Comparison of ENCODE assay signal across 12 cellular contexts in genomic region chr17:73194514-73195222, GRCh38. TPM values are rescaled to one million over a fixed set of nuclear protein-coding genes. Genes with fewer than 3 reads are reported as not detected.
DNase-seq lines count a peak whose midpoint lies in the region; ATAC-seq, FAIRE-seq and TF ChIP-seq lines count a peak whose summit lies in the region.
"Had no signal": no experiment of that assay in that cellular context is flagged by ENCODE, and none has a peak within 500 bp of the region (broad histone marks: within the 10 kb centered on the region; RNA-seq: fewer than 3 reads in every experiment).

No MANE protein-coding gene starts in this region.

- TF ChIP-seq POLR2A in HepG2 (IDR thresholded peaks at IDR 0.05; ENCODE audit: insufficient read depth in 1 of 2, low read depth in 2 of 2, low read length in 2 of 2) (no peak), right lobe of liver (IDR thresholded peaks at IDR 0.05) (no peak), GM12892 (IDR thresholded peaks at IDR 0.05; ENCODE audit: low read depth, low read length) (no peak)

- H3K36me3 ChIP-seq in HepG2 (replicated peaks in 1 of 2; ENCODE audit: control insufficient read depth in 1 of 2, insufficient read depth in 2 of 2, low read length in 2 of 2) (peaks cover 20 to 40% of the 10 kb centered on the region in 2 experiments), right lobe of liver (peaks cover 3 to 34% (median 15%) of the 10 kb centered on the region in 4 donors)

- H3K4me1 ChIP-seq in HepG2 (ENCODE audit: insufficient read depth, low read length) (peaks cover 47% of the 10 kb centered on the region), right lobe of liver (peaks cover 0 to 8% (median 4%) of the 10 kb centered on the region in 4 donors)

- intact Hi-C loops in HepG2 (cut with micrococcal nuclease; ENCODE audit: unreplicated experiment) (no loop called here), right lobe of liver (cut with DNase I) (loop anchor here in 1 of 2 donors (5.0 kb wide), 1 partner anchor 38 kb away; a partner anchor contains a TSS)

- in situ Hi-C loops in HepG2 (cut with HindIII; ENCODE audit: extremely low pct_ligation_motif_present, low pct_unique_long_range_greater_than_20kb): loop anchor here (5.0 to 10.0 kb wide), 2 partner anchors 38 to 620 kb away; a partner anchor contains a TSS

- peak overlapping the region; percentile 19; the same call in 1 of the 2 replicates for H3K4me2 ChIP-seq in HepG2 (ENCODE audit: low read depth, low read length)

- no peak for ATAC-seq in HepG2
- ATAC-seq in right lobe of liver: no peak
- no peak for ATAC-seq in GM18867 (IDR thresholded peaks at IDR 0.05; ENCODE audit: unreplicated experiment)

- H3K27me3 ChIP-seq in HepG2 (ENCODE audit: control insufficient read depth in 1 of 2, insufficient read depth in 2 of 2, low read length in 2 of 2) (no peaks in the 10 kb centered on the region; a peak in 1 of 5 replicates), right lobe of liver (no peaks in the 10 kb centered on the region)
- H3K27me3 ChIP-seq: thyroid gland had no signal

- TF ChIP-seq EP300 in HepG2 (IDR thresholded peaks at IDR 0.05; ENCODE audit: low read depth in 2 of 2, low read length in 2 of 2) (no peak), HepG2 (CRISPR knock-in tag; IDR thresholded peaks at IDR 0.05; ENCODE audit: borderline replicate concordance) (no peak)

- peak overlapping the region; percentile 27; the same call in 1 of the 2 replicates for H3K9ac ChIP-seq in HepG2 (ENCODE audit: insufficient read depth, low read depth, low read length)

- H3K27me3 Mint-ChIP-seq in activated CD4-positive, alpha-beta memory T cell treated with anti-CD3 and anti-CD28 coated beads, Interleukin-2, amount 10 ng/mL, durations not matched to agents 7 days and 5 days: no peaks in the 10 kb centered on the region
- no peaks in the 10 kb centered on the region for H3K27me3 Mint-ChIP-seq in type B pancreatic cell

- peaks cover 35% of the 10 kb centered on the region for H3K4me1 Mint-ChIP-seq in activated CD4-positive, alpha-beta memory T cell treated with anti-CD3 and anti-CD28 coated beads, Interleukin-2, amount 10 ng/mL, durations not matched to agents 7 days and 5 days
- peaks cover 21% of the 10 kb centered on the region for H3K4me1 Mint-ChIP-seq in type B pancreatic cell (ENCODE audit: unreplicated experiment)

- H3K27ac ChIP-seq in HepG2 (ENCODE audit: extremely low read length, insufficient read depth, low read length): no peak overlapping the region
- H3K27ac ChIP-seq in right lobe of liver: no peak overlapping the region
- H3K27ac ChIP-seq: thyroid gland had no signal

- H3K4me3 Mint-ChIP-seq in activated CD4-positive, alpha-beta memory T cell treated with anti-CD3 and anti-CD28 coated beads, Interleukin-2, amount 10 ng/mL, durations not matched to agents 7 days and 5 days: peak overlapping the region; percentile 60
- peak overlapping the region; percentile 73 for H3K4me3 Mint-ChIP-seq in type B pancreatic cell

- 90% methylated on average over 22 of the region's 22 CpGs for WGBS in HepG2 (ENCODE audit: low lambda C conversion rate)
- WGBS in right lobe of liver (ENCODE audit: insufficient coverage, low coverage, low lambda C conversion rate, missing lambda C conversion rate): 84% methylated on average over 21 of the region's 22 CpGs

- DNase-seq in HepG2 (ENCODE audit: low spot score) (no peak), right lobe of liver (no peak), fibroblast of mammary gland (ENCODE audit: low read depth) (peak; percentile 77), type B pancreatic cell (ENCODE audit: extremely low spot score, unreplicated experiment) (no peak), GM12892 (ENCODE audit: insufficient read length) (no peak), NCI-H1930 (lab: John Stamatoyannopoulos, UW) (no peak)
- no peak for DNase-seq in activated CD4-positive, alpha-beta memory T cell treated with anti-CD3 and anti-CD28 coated beads, Interleukin-2, amount 10 ng/mL, durations not matched to agents 7 days and 5 days
- DNase-seq: foreskin melanocyte; NCI-H345; stimulated activated CD4-positive, alpha-beta T cell treated with anti-CD3 and anti-CD28 coated beads, Interleukin-1b, Interleukin-23, amount 100 ng/mL, for 48 hours; thyroid gland had no signal

- POLR2A ChIA-PET in HepG2 (lab: Yijun Ruan, JAX): interaction anchor here (1.1 to 1.3 kb wide), 2 partner anchors 9 to 34 kb away, joined by 3 to 5 read pairs; no protein-coding TSS in a partner anchor
- POLR2A ChIA-PET in activated CD4-positive, alpha-beta memory T cell treated with anti-CD3 and anti-CD28 coated beads, Interleukin-2, amount 10 ng/mL, durations not matched to agents 7 days and 5 days (lab: Charles Lee): interaction anchor here (1.1 to 5.0 kb wide), 3 partner anchors 33 to 468 kb away, joined by 3 to 68 read pairs (median 9); a partner anchor contains a TSS

- TF ChIP-seq CTCF in HepG2 (CRISPR knock-in tag; IDR thresholded peaks at IDR 0.05) (no peak), right lobe of liver (IDR thresholded peaks at IDR 0.05) (no peak), fibroblast of mammary gland (conservative IDR thresholded peaks at IDR 0.05; ENCODE audit: control insufficient read depth, insufficient read depth, low read depth, low read length) (no peak), type B pancreatic cell (conservative IDR thresholded peaks at IDR 0.05) (no peak)

- BruUV-seq in HepG2 (replicated peaks; lab: Mats Ljungman, UMichigan): TSS peak; percentile 48

- no peaks in the 10 kb centered on the region for H3K9me3 ChIP-seq in HepG2 (ENCODE audit: low read length)
- H3K9me3 ChIP-seq in right lobe of liver: no peaks in the 10 kb centered on the region
- H3K9me3 ChIP-seq: thyroid gland had no signal

- H2AFZ ChIP-seq in HepG2 (ENCODE audit: low read length): no peak overlapping the region

- H3K79me2 ChIP-seq in HepG2 (ENCODE audit: insufficient read depth, low read length): peaks cover 31% of the 10 kb centered on the region

- H3K36me3 Mint-ChIP-seq in activated CD4-positive, alpha-beta memory T cell treated with anti-CD3 and anti-CD28 coated beads, Interleukin-2, amount 10 ng/mL, durations not matched to agents 7 days and 5 days (ENCODE audit: low read depth): peaks cover 38% of the 10 kb centered on the region
- H3K36me3 Mint-ChIP-seq in type B pancreatic cell: peaks cover 38% of the 10 kb centered on the region

- H3K4me3 ChIP-seq in HepG2 (replicated peaks in 1 of 3; ENCODE audit: insufficient read depth in 1 of 3, low read depth in 2 of 3, low read length in 3 of 3) (no peak overlapping the region; a peak in 1 of 6 replicates), right lobe of liver (no peak overlapping the region), fibroblast of mammary gland (ENCODE audit: control insufficient read depth, low read depth, low read length) (no peak overlapping the region)

- peak overlapping the region; percentile 66 for H3K27ac Mint-ChIP-seq in activated CD4-positive, alpha-beta memory T cell treated with anti-CD3 and anti-CD28 coated beads, Interleukin-2, amount 10 ng/mL, durations not matched to agents 7 days and 5 days
- H3K27ac Mint-ChIP-seq in type B pancreatic cell: peak overlapping the region; percentile 72

- CTCF ChIA-PET in HepG2 (lab: Yijun Ruan, JAX; ENCODE audit: low intra/inter-chr PET ratio, low total read pairs): no interaction called here
- CTCF ChIA-PET in activated CD4-positive, alpha-beta memory T cell treated with anti-CD3 and anti-CD28 coated beads, Interleukin-2, amount 10 ng/mL, durations not matched to agents 7 days and 5 days (lab: Charles Lee): interaction anchor here (0.7 to 2.5 kb wide), 2 partner anchors 33 to 38 kb away, joined by 3 to 13 read pairs; a partner anchor contains a TSS

- no peaks in the 10 kb centered on the region for H3K9me3 Mint-ChIP-seq in activated CD4-positive, alpha-beta memory T cell treated with anti-CD3 and anti-CD28 coated beads, Interleukin-2, amount 10 ng/mL, durations not matched to agents 7 days and 5 days
- no peaks in the 10 kb centered on the region for H3K9me3 Mint-ChIP-seq in type B pancreatic cell

- H4K20me1 ChIP-seq in HepG2 (ENCODE audit: insufficient read depth, low read length): no peaks in the 10 kb centered on the region

- no peak for TF ChIP-seq RAD21 in HepG2 (CRISPR knock-in tag; IDR thresholded peaks at IDR 0.05)

- FAIRE-seq in HepG2 (lab: Jason Lieb, UNC) (no peak), GM12892 (lab: Jason Lieb, UNC) (no peak)

RNA-seq across cellular contexts. Expression of gene COG1, which starts 1.8 kb away (rescaled TPM):
- total RNA-seq in HepG2 (2016; rRNA removed; fragmentation: Illumina TruSeq; extraction: Trizol) (30.4 and 36.6 TPM in 2 replicates), right lobe of liver (10 to 100 TPM; 10.5 to 24.7 (median 16.9) TPM), type B pancreatic cell (ENCODE audit: low replicate concordance) (36.5 and 37.2 TPM in 2 replicates)
- total RNA-seq in HepG2 (2016; cell fraction: cytosol; rRNA removed; fragmentation: Illumina TruSeq; extraction: Trizol; ENCODE audit: low read depth): 31.1 and 36.5 TPM in 2 replicates
- total RNA-seq in HepG2 (2016; cell fraction: insoluble cytoplasmic fraction; rRNA removed; fragmentation: Illumina TruSeq; extraction: Trizol): 27.8 and 35.5 TPM in 2 replicates
- 23.1 and 24.1 TPM in 2 replicates for total RNA-seq in HepG2 (2016; cell fraction: membrane; rRNA removed; fragmentation: Illumina TruSeq; extraction: Trizol)
- 30.5 and 33.6 TPM in 2 replicates for total RNA-seq in HepG2 (2016; cell fraction: nucleus; rRNA removed; fragmentation: Illumina TruSeq; extraction: Trizol)
- 39.7 and 42.4 TPM in 2 replicates for polyA plus RNA-seq in HepG2 (2011; rRNA removed)
- 17.6 and 17.9 TPM in 2 replicates for polyA plus RNA-seq in HepG2 (2011; cell fraction: cytosol; rRNA removed)
- 109 and 125 TPM in 2 replicates for polyA plus RNA-seq in HepG2 (2011; cell fraction: nucleus; rRNA removed)
- 39.9 and 40.8 TPM in 2 replicates for polyA plus RNA-seq in HepG2 (2012)
- polyA plus RNA-seq in HepG2 (2016; cell fraction: cytosol; fragmentation: Illumina TruSeq; extraction: Trizol; ENCODE audit: low read depth): 7.6 and 9.4 TPM in 2 replicates
- polyA plus RNA-seq in HepG2 (2016; cell fraction: insoluble cytoplasmic fraction; fragmentation: Illumina TruSeq; extraction: Trizol; ENCODE audit: low read depth): 29.1 and 39.8 TPM in 2 replicates
- 12.3 and 15.1 TPM in 2 replicates for polyA plus RNA-seq in HepG2 (2016; cell fraction: membrane; fragmentation: Illumina TruSeq; extraction: Trizol; ENCODE audit: low read depth)
- polyA plus RNA-seq in HepG2 (2016; cell fraction: nucleus; fragmentation: Illumina TruSeq; extraction: Trizol; ENCODE audit: insufficient read depth, low read depth): 67.3 and 73.0 TPM in 2 replicates
- polyA minus RNA-seq in HepG2 (2011; rRNA and poly(A)+ RNA removed; ENCODE audit: low replicate concordance): 29.1 and 63.0 TPM in 2 replicates
- polyA minus RNA-seq in HepG2 (2011; cell fraction: cytosol; rRNA and poly(A)+ RNA removed): 21.6 and 22.3 TPM in 2 replicates
- 95.8 and 106 TPM in 2 replicates for polyA minus RNA-seq in HepG2 (2011; cell fraction: nucleus; rRNA and poly(A)+ RNA removed)
- 10 to 100 TPM; 30.4 to 32.9 TPM for total RNA-seq in activated CD4-positive, alpha-beta memory T cell treated with anti-CD3 and anti-CD28 coated beads, Interleukin-2, amount 10 ng/mL, durations not matched to agents 7 days and 5 days
- polyA plus RNA-seq in GM12892 (2012; ENCODE audit: missing spikeins): 10.9 TPM

RNA-seq across cellular contexts. Expression of gene SSTR2, which starts 29.9 kb away (rescaled TPM):
- not detected in 2 replicates for total RNA-seq in HepG2 (2016; rRNA removed; fragmentation: Illumina TruSeq; extraction: Trizol)
- not detected in 2 replicates for total RNA-seq in HepG2 (2016; cell fraction: cytosol; rRNA removed; fragmentation: Illumina TruSeq; extraction: Trizol; ENCODE audit: low read depth)
- 0.04 TPM in 1 of 2 replicates, not detected in the other for total RNA-seq in HepG2 (2016; cell fraction: insoluble cytoplasmic fraction; rRNA removed; fragmentation: Illumina TruSeq; extraction: Trizol)
- total RNA-seq in HepG2 (2016; cell fraction: membrane; rRNA removed; fragmentation: Illumina TruSeq; extraction: Trizol): 0.03 TPM in 1 of 2 replicates, not detected in the other
- not detected in 2 replicates for total RNA-seq in HepG2 (2016; cell fraction: nucleus; rRNA removed; fragmentation: Illumina TruSeq; extraction: Trizol)
- polyA plus RNA-seq in HepG2 (2011; rRNA removed): 0.01 and 0.04 TPM in 2 replicates
- 0.05 TPM in 2 replicates for polyA plus RNA-seq in HepG2 (2011; cell fraction: cytosol; rRNA removed)
- 0.03 TPM in 2 replicates for polyA plus RNA-seq in HepG2 (2011; cell fraction: nucleus; rRNA removed)
- polyA plus RNA-seq in HepG2 (2012): 0.03 and 0.21 TPM in 2 replicates
- polyA plus RNA-seq in HepG2 (2016; cell fraction: cytosol; fragmentation: Illumina TruSeq; extraction: Trizol; ENCODE audit: low read depth): 0.02 TPM in 1 of 2 replicates, not detected in the other
- polyA plus RNA-seq in HepG2 (2016; cell fraction: insoluble cytoplasmic fraction; fragmentation: Illumina TruSeq; extraction: Trizol; ENCODE audit: low read depth): not detected in 2 replicates
- polyA plus RNA-seq in HepG2 (2016; cell fraction: membrane; fragmentation: Illumina TruSeq; extraction: Trizol; ENCODE audit: low read depth): 0.02 TPM in 1 of 2 replicates, not detected in the other
- not detected in 2 replicates for polyA plus RNA-seq in HepG2 (2016; cell fraction: nucleus; fragmentation: Illumina TruSeq; extraction: Trizol; ENCODE audit: insufficient read depth, low read depth)
- 0.07 and 0.14 TPM in 2 replicates for polyA minus RNA-seq in HepG2 (2011; rRNA and poly(A)+ RNA removed; ENCODE audit: low replicate concordance)
- not detected in 2 replicates for polyA minus RNA-seq in HepG2 (2011; cell fraction: cytosol; rRNA and poly(A)+ RNA removed)
- polyA minus RNA-seq in HepG2 (2011; cell fraction: nucleus; rRNA and poly(A)+ RNA removed): under 0.01 and 0.12 TPM in 2 replicates
- 1 to 10 TPM in 1 of 6 experiments, under 1 TPM in 5; 0.12 to 1.2 (median 0.51) TPM for total RNA-seq in right lobe of liver
- under 1 TPM in 1 of 2 experiments, not detected in 1; 0.03 TPM for total RNA-seq in activated CD4-positive, alpha-beta memory T cell treated with anti-CD3 and anti-CD28 coated beads, Interleukin-2, amount 10 ng/mL, durations not matched to agents 7 days and 5 days
- 5.5 and 10.4 TPM in 2 replicates for total RNA-seq in type B pancreatic cell (ENCODE audit: low replicate concordance)
- 0.95 TPM for polyA plus RNA-seq in GM12892 (2012; ENCODE audit: missing spikeins)
